8 cellular contexts compared by ENCODE assay signal in genomic region chr1:50538476-50538875, GRCh38.
"Had no signal": no experiment of that assay in that cellular context is flagged by ENCODE, and none has a peak within 500 bp of the region (broad histone marks: within the 10 kb centered on the region; RNA-seq: fewer than 3 reads in every experiment).

No MANE protein-coding gene starts in this region.

- H3K4me1 ChIP-seq: HAP-1 had no signal

- H3K9me3 ChIP-seq: HAP-1 had no signal

- H3K27ac ChIP-seq: GM23248 had no signal

- H3K4me3 ChIP-seq: GM23248, HAP-1, K562 had no signal

- DNase-seq: GM23248, GOT3, H7, HFFc6, IMR-90 had no signal

- ATAC-seq: HCT116, K562 had no signal

- H3K36me3 ChIP-seq: HAP-1 had no signal
